ENCODE assay signal across 18 cellular contexts in the genomic region with DNA sequence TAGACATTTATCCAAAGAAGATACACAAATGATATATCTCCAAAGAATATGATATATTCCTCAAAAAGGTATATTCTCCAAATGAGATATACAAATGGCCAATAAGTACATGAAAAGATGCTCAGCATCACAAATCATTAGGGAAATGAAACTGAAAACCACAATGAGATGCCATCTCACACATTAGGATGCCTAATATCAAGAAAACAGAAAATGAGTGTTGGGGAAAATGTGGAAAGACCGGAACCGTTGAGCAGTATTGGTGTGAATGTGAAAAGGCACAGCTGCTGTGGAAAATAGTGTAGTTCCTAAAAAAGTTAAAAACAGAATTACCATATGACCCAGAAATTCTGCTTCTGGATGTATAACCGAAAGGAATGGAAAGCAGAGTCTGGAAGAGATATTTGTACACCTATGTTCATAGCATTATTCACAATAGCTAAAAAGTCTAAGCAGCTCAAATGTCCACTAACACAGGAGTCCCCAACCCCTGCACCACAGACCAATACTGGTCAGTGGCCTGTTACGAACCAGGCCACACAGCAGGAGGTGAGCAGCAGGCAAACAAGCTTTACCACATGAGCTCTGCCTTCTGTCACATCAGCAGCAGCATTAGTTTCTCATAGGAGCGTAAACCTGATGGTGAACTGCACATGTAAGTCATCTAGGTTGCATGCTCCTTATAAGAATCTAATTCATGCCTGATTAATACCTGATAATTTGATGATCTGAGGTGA.
"Had no signal": no experiment of that assay in that cellular context is flagged by ENCODE, and none has a peak within 500 bp of the region (broad histone marks: within the 10 kb centered on the region; RNA-seq: fewer than 3 reads in every experiment).

No MANE protein-coding gene starts in this region.

- H3K36me3 ChIP-seq: left lung, neutrophil, thyroid gland had no signal

- ATAC-seq: activated CD8-positive, alpha-beta T cell treated with anti-CD3 and anti-CD28 coated beads, Interleukin-2, amount 10 ng/mL, durations not matched to agents 7 days and 5 days; activated naive CD4-positive, alpha-beta T cell treated with anti-CD3 and anti-CD28 coated beads, Interleukin-2, amount 50 U/mL, for 72 hours; left lung; naive thymus-derived CD8-positive, alpha-beta T cell; stimulated activated effector memory CD8-positive, alpha-beta T cell treated with anti-CD3 and anti-CD28 coated beads, Interleukin-12 subunit alpha, Interleukin-12 subunit beta, amount 100 ng/mL, for 72 hours had no signal

- DNase-seq: activated CD4-positive, alpha-beta T cell treated with anti-CD3 and anti-CD28 coated beads, Interleukin-2, amount 10 ng/mL, durations not matched to agents 24 days and 14 days; activated CD4-positive, CD25-positive, alpha-beta regulatory T cell; activated CD8-positive, alpha-beta memory T cell treated with anti-CD3 and anti-CD28 coated beads, Interleukin-2, amount 50 U/mL, for 4 hours; activated CD8-positive, alpha-beta T cell treated with anti-CD3 and anti-CD28 coated beads, Interleukin-2, amount 10 ng/mL, durations not matched to agents 7 days and 5 days; activated gamma-delta T cell; activated T-cell treated with anti-CD3 and anti-CD28 coated beads, Interleukin-2, amount 50 U/mL, for 48 hours; caudate nucleus; effector CD8-positive, alpha-beta T cell; foreskin fibroblast; hypothalamus; kidney; left lung; naive thymus-derived CD8-positive, alpha-beta T cell; thyroid gland had no signal

- H3K27me3 ChIP-seq: left lung, neutrophil, thyroid gland had no signal

- H3K27ac ChIP-seq: coronary artery, left lung, neutrophil, thyroid gland had no signal

- H3K4me3 ChIP-seq: coronary artery, left lung, thyroid gland had no signal

- H3K9me3 ChIP-seq: left lung, neutrophil, thyroid gland had no signal

- H3K4me1 ChIP-seq: left lung, thyroid gland had no signal
